Comparison of ENCODE assay signal across 27 cellular contexts in genomic region chr22:25827415-25827814, GRCh38.
DNase-seq lines count a peak whose midpoint lies in the region; ATAC-seq, FAIRE-seq and TF ChIP-seq lines count a peak whose summit lies in the region.
"Had no signal": no experiment of that assay in that cellular context is flagged by ENCODE, and none has a peak within 500 bp of the region (broad histone marks: within the 10 kb centered on the region; RNA-seq: fewer than 3 reads in every experiment).

No MANE protein-coding gene starts in this region.

- peak; percentile 45 for DNase-seq in NCI-H748 (lab: John Stamatoyannopoulos, UW; ENCODE audit: unreplicated experiment)
- DNase-seq in NCI-H748 treated with DMSO at 0.1 percent for 48 hours (lab: John Stamatoyannopoulos, UW), result no peak
- DNase-seq in amygdala (lab: John Stamatoyannopoulos, UW), result peak in 34 of 56 donors; percentile 4 to 64 (median 18)
- DNase-seq in retina, result peak; percentile 48
- DNase-seq in type B pancreatic cell (ENCODE audit: extremely low spot score, unreplicated experiment), result no peak
- no peak for DNase-seq in activated naive CD4-positive, alpha-beta T cell treated with anti-CD3 and anti-CD28 coated beads for 36 hours
- DNase-seq: activated CD4-positive, alpha-beta T cell treated with anti-CD3 and anti-CD28 coated beads, Interleukin-2, amount 10 ng/mL, durations not matched to agents 7 days and 5 days; activated effector memory CD4-positive, alpha-beta T cell treated with Interleukin-2 at 50 U/mL for 16 hours; CD4-positive, alpha-beta memory T cell; colonic mucosa; effector memory CD8-positive, alpha-beta T cell; erythroblast; Kasumi-1; left ventricle myocardium superior; NCI-H1694; NCI-H2171; NCI-H524; stimulated activated CD4-positive, alpha-beta T cell treated with anti-CD3 and anti-CD28 coated beads, Interleukin-15, amount 100 ng/mL, for 24 hours; stimulated activated CD4-positive, alpha-beta T cell treated with anti-CD3 and anti-CD28 coated beads, Interleukin-4, amount 100 ng/mL, for 4 hours; SW 1271; T1000 had no signal

- no peaks in the 10 kb centered on the region for H3K9me3 Mint-ChIP-seq in type B pancreatic cell
- no peaks in the 10 kb centered on the region for H3K9me3 Mint-ChIP-seq in activated naive CD4-positive, alpha-beta T cell treated with anti-CD3 and anti-CD28 coated beads for 36 hours
- H3K9me3 Mint-ChIP-seq: activated CD4-positive, alpha-beta T cell treated with anti-CD3 and anti-CD28 coated beads, Interleukin-2, amount 10 ng/mL, durations not matched to agents 7 days and 5 days had no signal

- intact Hi-C loops in activated naive CD4-positive, alpha-beta T cell treated with anti-CD3 and anti-CD28 coated beads for 36 hours (cut with micrococcal nuclease), result no loop called here

- ATAC-seq in HG03571 (IDR thresholded peaks at IDR 0.05; ENCODE audit: unreplicated experiment), result no peak
- ATAC-seq: effector memory CD8-positive, alpha-beta T cell; left ventricle myocardium superior had no signal

- peak; percentile 64 for FAIRE-seq in islet of Langerhans (lab: Jason Lieb, UNC)
- FAIRE-seq: keratinocyte, RCC 7860 had no signal

- H3K27me3 Mint-ChIP-seq in type B pancreatic cell, result peaks cover 10% of the 10 kb centered on the region
- H3K27me3 Mint-ChIP-seq in activated naive CD4-positive, alpha-beta T cell treated with anti-CD3 and anti-CD28 coated beads for 36 hours (ENCODE audit: low read depth), result peaks cover under 1% of the 10 kb centered on the region
- H3K27me3 Mint-ChIP-seq: activated CD4-positive, alpha-beta T cell treated with anti-CD3 and anti-CD28 coated beads, Interleukin-2, amount 10 ng/mL, durations not matched to agents 7 days and 5 days had no signal

- H3K27ac Mint-ChIP-seq in type B pancreatic cell, result no peak overlapping the region
- H3K27ac Mint-ChIP-seq in activated naive CD4-positive, alpha-beta T cell treated with anti-CD3 and anti-CD28 coated beads for 36 hours, result no peak overlapping the region
- H3K27ac Mint-ChIP-seq: activated CD4-positive, alpha-beta T cell treated with anti-CD3 and anti-CD28 coated beads, Interleukin-2, amount 10 ng/mL, durations not matched to agents 7 days and 5 days; activated naive CD8-positive, alpha-beta T cell; B cell; CD4-positive, alpha-beta memory T cell; effector memory CD8-positive, alpha-beta T cell had no signal

- H3K4me3 Mint-ChIP-seq in type B pancreatic cell, result no peak overlapping the region
- no peak overlapping the region for H3K4me3 Mint-ChIP-seq in activated naive CD4-positive, alpha-beta T cell treated with anti-CD3 and anti-CD28 coated beads for 36 hours
- H3K4me3 Mint-ChIP-seq: activated CD4-positive, alpha-beta T cell treated with anti-CD3 and anti-CD28 coated beads, Interleukin-2, amount 10 ng/mL, durations not matched to agents 7 days and 5 days; activated naive CD8-positive, alpha-beta T cell; B cell; CD4-positive, alpha-beta memory T cell; effector memory CD8-positive, alpha-beta T cell had no signal

- H3K4me1 Mint-ChIP-seq in type B pancreatic cell (ENCODE audit: unreplicated experiment), result no peaks in the 10 kb centered on the region
- H3K4me1 Mint-ChIP-seq in activated naive CD4-positive, alpha-beta T cell treated with anti-CD3 and anti-CD28 coated beads for 36 hours (ENCODE audit: low read depth), result no peaks in the 10 kb centered on the region
- H3K4me1 Mint-ChIP-seq: activated CD4-positive, alpha-beta T cell treated with anti-CD3 and anti-CD28 coated beads, Interleukin-2, amount 10 ng/mL, durations not matched to agents 7 days and 5 days; B cell; CD4-positive, alpha-beta memory T cell had no signal

- H3K36me3 Mint-ChIP-seq in type B pancreatic cell, result no peaks in the 10 kb centered on the region
- H3K36me3 Mint-ChIP-seq in activated naive CD4-positive, alpha-beta T cell treated with anti-CD3 and anti-CD28 coated beads for 36 hours (ENCODE audit: low read depth), result no peaks in the 10 kb centered on the region
- H3K36me3 Mint-ChIP-seq: activated naive CD8-positive, alpha-beta T cell; CD4-positive, alpha-beta memory T cell had no signal

- TF ChIP-seq CTCF in type B pancreatic cell (conservative IDR thresholded peaks at IDR 0.05), result no peak

- CTCF ChIA-PET in activated naive CD4-positive, alpha-beta T cell treated with anti-CD3 and anti-CD28 coated beads for 36 hours (lab: Charles Lee), result interaction anchor here (0.8 kb wide), 1 partner anchor 283 kb away, joined by 3 read pairs; no protein-coding TSS in a partner anchor

Comparison
In these comparisons a context has a peak if more than half of its experiments do, and no peak if none do; other contexts are left out.
1. DNase-seq: peak in NCI-H748 (single experiment), amygdala (34 of 56) and retina (single experiment); none in NCI-H748 treated with DMSO at 0.1 percent for 48 hours (single experiment), type B pancreatic cell (single experiment) and activated naive CD4-positive, alpha-beta T cell treated with anti-CD3 and anti-CD28 coated beads for 36 hours (single experiment).